In genomic region chr22:36308880-36309279, GRCh38 we compare ENCODE assay signal across 1 cellular context.
TF ChIP-seq lines count a peak whose summit lies in the region.

No MANE protein-coding gene starts in this region.

TF ChIP-seq in WTC11, 78 proteins besides CTCF, POLR2A, EP300 and RAD21:
- TF ChIP-seq FOXK1 (CRISPR knock-in tag; IDR thresholded peaks at IDR 0.05) (no peak), NFE2L1 (CRISPR knock-in tag; IDR thresholded peaks at IDR 0.05) (no peak), HMGA2 (CRISPR knock-in tag; IDR thresholded peaks at IDR 0.05) (no peak), ATF1 (CRISPR knock-in tag; IDR thresholded peaks at IDR 0.05) (no peak), SMAD4 (CRISPR knock-in tag; IDR thresholded peaks at IDR 0.05) (no peak), TCF7 (CRISPR knock-in tag; IDR thresholded peaks at IDR 0.05; ENCODE audit: low read depth) (no peak), AFF4 (CRISPR knock-in tag; IDR thresholded peaks at IDR 0.05; ENCODE audit: borderline replicate concordance) (no peak), E2F1 (CRISPR knock-in tag; IDR thresholded peaks at IDR 0.05) (no peak), IRF2 (CRISPR knock-in tag; IDR thresholded peaks at IDR 0.05; ENCODE audit: borderline replicate concordance, low read depth) (no peak)
- TF ChIP-seq, protein P1, sequence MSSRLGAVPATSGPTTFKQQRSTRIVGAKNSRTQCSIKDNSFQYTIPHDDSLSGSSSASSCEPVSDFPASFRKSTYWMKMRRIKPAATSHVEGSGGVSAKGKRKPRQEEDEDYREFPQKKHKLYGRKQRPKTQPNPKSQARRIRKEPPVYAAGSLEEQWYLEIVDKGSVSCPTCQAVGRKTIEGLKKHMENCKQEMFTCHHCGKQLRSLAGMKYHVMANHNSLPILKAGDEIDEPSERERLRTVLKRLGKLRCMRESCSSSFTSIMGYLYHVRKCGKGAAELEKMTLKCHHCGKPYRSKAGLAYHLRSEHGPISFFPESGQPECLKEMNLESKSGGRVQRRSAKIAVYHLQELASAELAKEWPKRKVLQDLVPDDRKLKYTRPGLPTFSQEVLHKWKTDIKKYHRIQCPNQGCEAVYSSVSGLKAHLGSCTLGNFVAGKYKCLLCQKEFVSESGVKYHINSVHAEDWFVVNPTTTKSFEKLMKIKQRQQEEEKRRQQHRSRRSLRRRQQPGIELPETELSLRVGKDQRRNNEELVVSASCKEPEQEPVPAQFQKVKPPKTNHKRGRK (CRISPR knock-in tag; IDR thresholded peaks at IDR 0.05; ENCODE audit: borderline replicate concordance), result no peak
- TF ChIP-seq, protein P2, sequence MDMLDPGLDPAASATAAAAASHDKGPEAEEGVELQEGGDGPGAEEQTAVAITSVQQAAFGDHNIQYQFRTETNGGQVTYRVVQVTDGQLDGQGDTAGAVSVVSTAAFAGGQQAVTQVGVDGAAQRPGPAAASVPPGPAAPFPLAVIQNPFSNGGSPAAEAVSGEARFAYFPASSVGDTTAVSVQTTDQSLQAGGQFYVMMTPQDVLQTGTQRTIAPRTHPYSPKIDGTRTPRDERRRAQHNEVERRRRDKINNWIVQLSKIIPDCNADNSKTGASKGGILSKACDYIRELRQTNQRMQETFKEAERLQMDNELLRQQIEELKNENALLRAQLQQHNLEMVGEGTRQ (CRISPR knock-in tag; IDR thresholded peaks at IDR 0.05), result no peak
- TF ChIP-seq, protein P3, sequence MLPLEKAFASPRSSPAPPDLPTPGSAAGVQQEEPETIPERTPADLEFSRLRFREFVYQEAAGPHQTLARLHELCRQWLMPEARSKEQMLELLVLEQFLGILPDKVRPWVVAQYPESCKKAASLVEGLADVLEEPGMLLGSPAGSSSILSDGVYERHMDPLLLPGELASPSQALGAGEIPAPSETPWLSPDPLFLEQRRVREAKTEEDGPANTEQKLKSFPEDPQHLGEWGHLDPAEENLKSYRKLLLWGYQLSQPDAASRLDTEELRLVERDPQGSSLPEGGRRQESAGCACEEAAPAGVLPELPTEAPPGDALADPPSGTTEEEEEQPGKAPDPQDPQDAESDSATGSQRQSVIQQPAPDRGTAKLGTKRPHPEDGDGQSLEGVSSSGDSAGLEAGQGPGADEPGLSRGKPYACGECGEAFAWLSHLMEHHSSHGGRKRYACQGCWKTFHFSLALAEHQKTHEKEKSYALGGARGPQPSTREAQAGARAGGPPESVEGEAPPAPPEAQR (CRISPR knock-in tag; IDR thresholded peaks at IDR 0.05), result no peak
